Comparison of ENCODE assay signal across 10 cellular contexts in the genomic region with DNA sequence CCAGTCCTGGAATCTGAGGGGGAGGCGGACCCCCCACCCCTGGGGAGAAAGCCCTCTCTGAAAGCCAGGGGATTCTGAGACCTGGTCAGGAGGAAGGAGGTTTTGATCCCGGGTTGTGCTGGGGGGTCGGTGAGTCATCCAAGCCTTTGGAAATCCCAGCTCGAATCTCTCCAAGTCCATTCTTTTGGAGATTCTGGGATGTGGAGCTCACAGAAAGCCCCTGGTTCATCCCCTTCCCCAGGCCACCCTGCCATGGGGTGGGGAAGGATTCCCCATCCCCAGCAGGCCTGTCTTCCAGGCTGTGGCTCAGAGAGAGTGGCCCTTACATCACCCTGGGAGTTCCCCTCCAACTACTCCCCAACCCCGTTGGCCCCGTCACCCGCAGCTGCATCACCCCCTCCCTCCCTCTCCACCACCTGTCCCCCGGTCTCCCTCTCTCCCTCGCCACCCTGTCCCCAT. TPM values are rescaled to one million over a fixed set of nuclear protein-coding genes. Genes with fewer than 3 reads are reported as not detected.
A peak's percentile ranks its signal among the peaks of the same experiment; 100 is the strongest.
DNase-seq lines count a peak whose midpoint lies in the region; ATAC-seq and TF ChIP-seq lines count a peak whose summit lies in the region.
"Had no signal": no experiment of that assay in that cellular context is flagged by ENCODE, and none has a peak within 500 bp of the region (broad histone marks: within the 10 kb centered on the region; RNA-seq: fewer than 3 reads in every experiment).

No MANE protein-coding gene starts in this region.

- H3K27ac ChIP-seq in HEK293 (ENCODE audit: extremely low read depth, low read depth, low read length) (no peak overlapping the region), mucosa of rectum (ENCODE audit: low read depth in 2 of 2, low read length in 2 of 2) (peak overlapping the region; percentile 13 to 43), colonic mucosa (no peak overlapping the region)

- TF ChIP-seq CTCF in GM10266 (IDR thresholded peaks at IDR 0.05; ENCODE audit: control insufficient read depth, insufficient read depth, low read depth, missing control alignments) (no peak), HEK293 (tag by site-specific recombination; IDR thresholded peaks at IDR 0.05) (no peak), colonic mucosa (IDR thresholded peaks at IDR 0.05) (no peak)

- peaks cover 0 to 6% of the 10 kb centered on the region in 2 donors for H3K27me3 ChIP-seq in mucosa of rectum (ENCODE audit: control insufficient read depth in 2 of 2, insufficient read depth in 2 of 2, low read length in 2 of 2)
- peaks cover 11% of the 10 kb centered on the region for H3K27me3 ChIP-seq in colonic mucosa

- H3K9ac ChIP-seq in mucosa of rectum (ENCODE audit: low read depth in 1 of 2, low read length in 2 of 2) = no peak overlapping the region
- peak overlapping the region in 1 of 2 donors; percentile 35 for H3K9ac ChIP-seq in colonic mucosa (ENCODE audit: low read depth in 2 of 2, low read length in 2 of 2)

- ATAC-seq in Right ventricle myocardium superior (ENCODE audit: poor library complexity) = no peak

- H3K4me3 ChIP-seq in HEK293 (ENCODE audit: low read depth, low read length) (no peak overlapping the region), mucosa of rectum (ENCODE audit: low read length in 2 of 2) (no peak overlapping the region), colonic mucosa (no peak overlapping the region)

- intact Hi-C loops in Right ventricle myocardium superior (cut with DNase I) = no loop called here
- intact Hi-C loops in colonic mucosa (cut with DNase I) = loop anchor here (5.0 to 10.0 kb wide), 3 partner anchors 34 to 186 kb away; no protein-coding TSS in a partner anchor

- CTCF ChIA-PET in HEK293 (lab: Yijun Ruan, JAX) = interaction anchor here (0.6 to 1.5 kb wide), 4 partner anchors 32 to 253 kb away, joined by 3 to 5 read pairs (median 4); no protein-coding TSS in a partner anchor

- H3K9me3 ChIP-seq in HEK293 (ENCODE audit: control insufficient read depth, insufficient read depth, low read depth, low read length) = no peaks in the 10 kb centered on the region
- no peaks in the 10 kb centered on the region for H3K9me3 ChIP-seq in mucosa of rectum (ENCODE audit: control insufficient read depth in 2 of 2, low read length in 2 of 2)
- H3K9me3 ChIP-seq in colonic mucosa = no peaks in the 10 kb centered on the region

- peak; percentile 92 for DNase-seq in GM10266 (ENCODE audit: extremely low spot score)
- peak; percentile 90 for DNase-seq in RPMI8226
- DNase-seq in Right ventricle myocardium superior = no peak
- no peak for DNase-seq in colonic mucosa
- no peak for DNase-seq in Ammon's horn (ENCODE audit: low spot score)
- DNase-seq in stimulated activated CD4-positive, alpha-beta T cell treated with anti-CD3 and anti-CD28 coated beads, Interleukin-12 subunit alpha, Interleukin-12 subunit beta, amount 100 ng/mL, for 4 hours = no peak

- POLR2A ChIA-PET in HEK293 (lab: Yijun Ruan, JAX) = interaction anchor here (0.6 kb wide), 1 partner anchor 376 kb away, joined by 3 read pairs; no protein-coding TSS in a partner anchor

- no peaks in the 10 kb centered on the region for H3K36me3 ChIP-seq in HEK293 (ENCODE audit: control insufficient read depth in 2 of 2, insufficient read depth in 1 of 2, low read length in 2 of 2)
- no peaks in the 10 kb centered on the region for H3K36me3 ChIP-seq in mucosa of rectum (ENCODE audit: control insufficient read depth in 2 of 2, insufficient read depth in 2 of 2, low read length in 2 of 2)
- no peaks in the 10 kb centered on the region for H3K36me3 ChIP-seq in colonic mucosa

- H3K4me1 ChIP-seq in HEK293 (ENCODE audit: control insufficient read depth, insufficient read depth, low read length) (no peaks in the 10 kb centered on the region; the same call in 1 of the 2 replicates), mucosa of rectum (ENCODE audit: control insufficient read depth in 2 of 2, insufficient read depth in 2 of 2, low read length in 2 of 2) (peaks cover 25 to 31% of the 10 kb centered on the region in 2 donors), colonic mucosa (peaks cover 17% of the 10 kb centered on the region)

TF ChIP-seq in HEK293, 187 proteins besides CTCF, POLR2A, EP300 and RAD21 (continues in another document):
- TF ChIP-seq WT1 (tag by site-specific recombination; IDR thresholded peaks at IDR 0.05) = 0 out of 2 replicates have a peak, but pooled peaks have one; percentile 16
- TF ChIP-seq ZSCAN30 (tag by site-specific recombination; IDR thresholded peaks at IDR 0.05) = no peak
- TF ChIP-seq, protein P1, sequence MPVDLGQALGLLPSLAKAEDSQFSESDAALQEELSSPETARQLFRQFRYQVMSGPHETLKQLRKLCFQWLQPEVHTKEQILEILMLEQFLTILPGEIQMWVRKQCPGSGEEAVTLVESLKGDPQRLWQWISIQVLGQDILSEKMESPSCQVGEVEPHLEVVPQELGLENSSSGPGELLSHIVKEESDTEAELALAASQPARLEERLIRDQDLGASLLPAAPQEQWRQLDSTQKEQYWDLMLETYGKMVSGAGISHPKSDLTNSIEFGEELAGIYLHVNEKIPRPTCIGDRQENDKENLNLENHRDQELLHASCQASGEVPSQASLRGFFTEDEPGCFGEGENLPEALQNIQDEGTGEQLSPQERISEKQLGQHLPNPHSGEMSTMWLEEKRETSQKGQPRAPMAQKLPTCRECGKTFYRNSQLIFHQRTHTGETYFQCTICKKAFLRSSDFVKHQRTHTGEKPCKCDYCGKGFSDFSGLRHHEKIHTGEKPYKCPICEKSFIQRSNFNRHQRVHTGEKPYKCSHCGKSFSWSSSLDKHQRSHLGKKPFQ (tag by site-specific recombination; IDR thresholded peaks at IDR 0.05) = no peak
- TF ChIP-seq ZNF366 (tag by site-specific recombination; conservative IDR thresholded peaks at IDR 0.05) = no peak
- TF ChIP-seq, protein P2, sequence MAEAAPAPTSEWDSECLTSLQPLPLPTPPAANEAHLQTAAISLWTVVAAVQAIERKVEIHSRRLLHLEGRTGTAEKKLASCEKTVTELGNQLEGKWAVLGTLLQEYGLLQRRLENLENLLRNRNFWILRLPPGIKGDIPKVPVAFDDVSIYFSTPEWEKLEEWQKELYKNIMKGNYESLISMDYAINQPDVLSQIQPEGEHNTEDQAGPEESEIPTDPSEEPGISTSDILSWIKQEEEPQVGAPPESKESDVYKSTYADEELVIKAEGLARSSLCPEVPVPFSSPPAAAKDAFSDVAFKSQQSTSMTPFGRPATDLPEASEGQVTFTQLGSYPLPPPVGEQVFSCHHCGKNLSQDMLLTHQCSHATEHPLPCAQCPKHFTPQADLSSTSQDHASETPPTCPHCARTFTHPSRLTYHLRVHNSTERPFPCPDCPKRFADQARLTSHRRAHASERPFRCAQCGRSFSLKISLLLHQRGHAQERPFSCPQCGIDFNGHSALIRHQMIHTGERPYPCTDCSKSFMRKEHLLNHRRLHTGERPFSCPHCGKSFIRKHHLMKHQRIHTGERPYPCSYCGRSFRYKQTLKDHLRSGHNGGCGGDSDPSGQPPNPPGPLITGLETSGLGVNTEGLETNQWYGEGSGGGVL (tag by site-specific recombination; IDR thresholded peaks at IDR 0.05) = peak; percentile 48; the same call in 1 of the 2 replicates
- no peak for TF ChIP-seq ZNF16 (tag by site-specific recombination; IDR thresholded peaks at IDR 0.05; ENCODE audit: low read depth)
- no peak for TF ChIP-seq ZNF10 (tag by site-specific recombination; IDR thresholded peaks at IDR 0.05)
- TF ChIP-seq ZNF416 (tag by site-specific recombination; IDR thresholded peaks at IDR 0.05) = no peak
- no peak for TF ChIP-seq ZSCAN16 (tag by site-specific recombination; IDR thresholded peaks at IDR 0.05)
- no peak for TF ChIP-seq ZNF768 (tag by site-specific recombination; IDR thresholded peaks at IDR 0.05)
- TF ChIP-seq ZNF221 (tag by site-specific recombination; IDR thresholded peaks at IDR 0.05; ENCODE audit: borderline replicate concordance) = no peak
- no peak for TF ChIP-seq ZFHX2 (tag by site-specific recombination; conservative IDR thresholded peaks at IDR 0.05)
- TF ChIP-seq ZFP41 (tag by site-specific recombination; IDR thresholded peaks at IDR 0.05; ENCODE audit: borderline replicate concordance) = no peak
- no peak for TF ChIP-seq ZNF530 (tag by site-specific recombination; IDR thresholded peaks at IDR 0.05; ENCODE audit: low read depth)
- no peak for TF ChIP-seq ZBTB20 (tag by site-specific recombination; IDR thresholded peaks at IDR 0.05)
- TF ChIP-seq ZNF157 (tag by site-specific recombination; IDR thresholded peaks at IDR 0.05) = no peak
- peak; percentile 45; the same call in 1 of the 2 replicates for TF ChIP-seq GLIS2 (tag by site-specific recombination; IDR thresholded peaks at IDR 0.05)
- TF ChIP-seq, protein P3, sequence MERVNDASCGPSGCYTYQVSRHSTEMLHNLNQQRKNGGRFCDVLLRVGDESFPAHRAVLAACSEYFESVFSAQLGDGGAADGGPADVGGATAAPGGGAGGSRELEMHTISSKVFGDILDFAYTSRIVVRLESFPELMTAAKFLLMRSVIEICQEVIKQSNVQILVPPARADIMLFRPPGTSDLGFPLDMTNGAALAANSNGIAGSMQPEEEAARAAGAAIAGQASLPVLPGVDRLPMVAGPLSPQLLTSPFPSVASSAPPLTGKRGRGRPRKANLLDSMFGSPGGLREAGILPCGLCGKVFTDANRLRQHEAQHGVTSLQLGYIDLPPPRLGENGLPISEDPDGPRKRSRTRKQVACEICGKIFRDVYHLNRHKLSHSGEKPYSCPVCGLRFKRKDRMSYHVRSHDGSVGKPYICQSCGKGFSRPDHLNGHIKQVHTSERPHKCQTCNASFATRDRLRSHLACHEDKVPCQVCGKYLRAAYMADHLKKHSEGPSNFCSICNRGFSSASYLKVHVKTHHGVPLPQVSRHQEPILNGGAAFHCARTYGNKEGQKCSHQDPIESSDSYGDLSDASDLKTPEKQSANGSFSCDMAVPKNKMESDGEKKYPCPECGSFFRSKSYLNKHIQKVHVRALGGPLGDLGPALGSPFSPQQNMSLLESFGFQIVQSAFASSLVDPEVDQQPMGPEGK (tag by site-specific recombination; IDR thresholded peaks at IDR 0.05) = no peak
- TF ChIP-seq, protein P4, sequence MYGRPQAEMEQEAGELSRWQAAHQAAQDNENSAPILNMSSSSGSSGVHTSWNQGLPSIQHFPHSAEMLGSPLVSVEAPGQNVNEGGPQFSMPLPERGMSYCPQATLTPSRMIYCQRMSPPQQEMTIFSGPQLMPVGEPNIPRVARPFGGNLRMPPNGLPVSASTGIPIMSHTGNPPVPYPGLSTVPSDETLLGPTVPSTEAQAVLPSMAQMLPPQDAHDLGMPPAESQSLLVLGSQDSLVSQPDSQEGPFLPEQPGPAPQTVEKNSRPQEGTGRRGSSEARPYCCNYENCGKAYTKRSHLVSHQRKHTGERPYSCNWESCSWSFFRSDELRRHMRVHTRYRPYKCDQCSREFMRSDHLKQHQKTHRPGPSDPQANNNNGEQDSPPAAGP (tag by site-specific recombination; IDR thresholded peaks at IDR 0.05) = 0 out of 2 replicates have a peak, but pooled peaks have one; percentile 28
- peak; percentile 61 for TF ChIP-seq GLIS1 (tag by site-specific recombination; IDR thresholded peaks at IDR 0.05)

RNA-seq across cellular contexts. Expression of a gene that starts 14.3 kb away (rescaled TPM):
- total RNA-seq in Right ventricle myocardium superior = 0.38 TPM
- total RNA-seq in colonic mucosa = 10 to 100 TPM; 11.3 to 15.6 TPM
- total RNA-seq: dermis microvascular lymphatic vessel endothelial cell had no signal

RNA-seq across cellular contexts. Expression of a gene that starts 14.5 kb away (rescaled TPM):
- total RNA-seq in Right ventricle myocardium superior (46.7 TPM), colonic mucosa (10 to 100 TPM; 10.5 to 26.9 TPM)

RNA-seq across cellular contexts. Expression of a gene that starts 24.8 kb away (rescaled TPM):
- not detected for total RNA-seq in Right ventricle myocardium superior
- total RNA-seq in colonic mucosa = not detected
- total RNA-seq: dermis microvascular lymphatic vessel endothelial cell, urinary bladder had no signal

RNA-seq across cellular contexts. Expression of a gene that starts 51.4 kb away (rescaled TPM):
- 64.6 TPM for total RNA-seq in Right ventricle myocardium superior
- total RNA-seq in colonic mucosa = 10 to 100 TPM; 67.9 to 83.8 TPM

Comparison
In these comparisons a context has a peak if more than half of its experiments do, and no peak if none do; other contexts are left out.
1. DNase-seq: peak in GM10266 (single experiment) and RPMI8226 (single experiment); none in Right ventricle myocardium superior (single experiment), colonic mucosa (single experiment), Ammon's horn (single experiment) and stimulated activated CD4-positive, alpha-beta T cell treated with anti-CD3 and anti-CD28 coated beads, Interleukin-12 subunit alpha, Interleukin-12 subunit beta, amount 100 ng/mL, for 4 hours (single experiment).
2. H3K27ac ChIP-seq: peak in mucosa of rectum (2 of 2); none in HEK293 (single experiment) and colonic mucosa (single experiment).